In genomic region chr1:197393105-197393504, GRCh38 we compare ENCODE assay signal across 1 cellular context.
TF ChIP-seq lines count a peak whose summit lies in the region.

No MANE protein-coding gene starts in this region.

TF ChIP-seq in WTC11, 78 proteins besides CTCF, POLR2A, EP300 and RAD21 (continued from another document):
- TF ChIP-seq USF2 (CRISPR knock-in tag; IDR thresholded peaks at IDR 0.05) (no peak), ELF4 (CRISPR knock-in tag; IDR thresholded peaks at IDR 0.05; ENCODE audit: low read depth) (no peak), ZNF281 (CRISPR knock-in tag; IDR thresholded peaks at IDR 0.05) (no peak)
